6 cellular contexts compared by ENCODE assay signal in genomic region chr19:48713041-48713863, GRCh38. TPM values are rescaled to one million over a fixed set of nuclear protein-coding genes. Genes with fewer than 3 reads are reported as not detected.
A peak's percentile ranks its signal among the peaks of the same experiment; 100 is the strongest.
DNase-seq lines count a peak whose midpoint lies in the region; ATAC-seq and TF ChIP-seq lines count a peak whose summit lies in the region.

No MANE protein-coding gene starts in this region.

- 23 to 33% methylated on average over 8 to 13 of the region's 25 CpGs for WGBS in gastroesophageal sphincter (ENCODE audit: low coverage in 1 of 2), 2 donors
- WGBS in thyroid gland, 2 donors: 19 to 21% methylated on average over 21 to 25 of the region's 25 CpGs

- H3K36me3 ChIP-seq in NT2/D1 (ENCODE audit: insufficient read depth, insufficient read length, low read length) (no peaks in the 10 kb centered on the region), gastroesophageal sphincter (no peaks in the 10 kb centered on the region), thyroid gland (no peaks in the 10 kb centered on the region)

- TF ChIP-seq CTCF in gastroesophageal sphincter (IDR thresholded peaks at IDR 0.05): no peak
- peak in 1 of 6 experiments; percentile 5 for TF ChIP-seq CTCF in thyroid gland (IDR thresholded peaks at IDR 0.05)

- H3K27me3 ChIP-seq in NT2/D1 (ENCODE audit: insufficient read depth, insufficient read length) (no peaks in the 10 kb centered on the region), gastroesophageal sphincter (no peaks in the 10 kb centered on the region), thyroid gland (no peaks in the 10 kb centered on the region)

- no peak for TF ChIP-seq POLR2A in gastroesophageal sphincter (IDR thresholded peaks at IDR 0.05)
- no peak for TF ChIP-seq POLR2A in thyroid gland (IDR thresholded peaks at IDR 0.05)

- H3K9me3 ChIP-seq in NT2/D1 (ENCODE audit: insufficient read depth, low read length) (peaks cover 9% of the 10 kb centered on the region; the same call in 1 of the 2 replicates), gastroesophageal sphincter (no peaks in the 10 kb centered on the region), thyroid gland (no peaks in the 10 kb centered on the region)

- DNase-seq in Caki2 (ENCODE audit: low read depth): peak; percentile 42
- DNase-seq in NT2/D1 (ENCODE audit: low read depth, low spot score): no peak
- DNase-seq in thyroid gland: no peak
- DNase-seq in cortex of kidney (lab: John Stamatoyannopoulos, UW): no peak

- H3K27ac ChIP-seq in gastroesophageal sphincter: peak overlapping the region in 3 of 4 donors; percentile 80 to 89 (median 82)
- no peak overlapping the region for H3K27ac ChIP-seq in thyroid gland

- peak overlapping the region; percentile 85 for H3K9ac ChIP-seq in NT2/D1 (ENCODE audit: insufficient read length, low read depth)

- no peak for ATAC-seq in gastroesophageal sphincter
- no peak for ATAC-seq in GM21619 (IDR thresholded peaks at IDR 0.05; ENCODE audit: unreplicated experiment)

- H3K4me3 ChIP-seq in NT2/D1 (ENCODE audit: insufficient read length, low read depth) (peak overlapping the region; percentile 73), gastroesophageal sphincter (peak overlapping the region; percentile 63 to 65), thyroid gland (replicated peaks in 1 of 3) (peak overlapping the region; percentile 35 to 73 (median 60))

- peaks cover 6% of the 10 kb centered on the region for H3K4me1 ChIP-seq in NT2/D1 (ENCODE audit: insufficient read depth, insufficient read length)
- H3K4me1 ChIP-seq in gastroesophageal sphincter: peaks cover 0 to 50% (median 32%) of the 10 kb centered on the region in 3 donors
- H3K4me1 ChIP-seq in thyroid gland: peaks cover 17 to 36% of the 10 kb centered on the region in 2 donors

- no peak for TF ChIP-seq EP300 in gastroesophageal sphincter (IDR thresholded peaks at IDR 0.05)

- in situ Hi-C loops in Caki2 (cut with HindIII; ENCODE audit: low pct_unique_long_range_greater_than_20kb, low sequenced_read_pairs): no loop called here

- intact Hi-C loops in thyroid gland (cut with DNase I): loop anchor here (5.0 kb wide), 1 partner anchor 36 kb away; no protein-coding TSS in a partner anchor

RNA-seq across cellular contexts. Expression of gene MAMSTR, which starts 6.3 kb away (rescaled TPM):
- total RNA-seq in Caki2 (2014; rRNA removed; shearing (Covaris generic); ENCODE audit: low replicate concordance): 0.34 TPM in 1 of 2 replicates, not detected in the other
- total RNA-seq in gastroesophageal sphincter (1 to 10 TPM in 2 of 4 donors, under 1 TPM in 2; 0.25 to 3.7 (median 1.3) TPM), thyroid gland (under 1 TPM in 3 of 4 donors, not detected in 1; 0.29 to 0.67 (median 0.54) TPM)

RNA-seq across cellular contexts. Expression of gene FUT2, which starts 17.5 kb away (rescaled TPM):
- not detected in 2 replicates for total RNA-seq in Caki2 (2014; rRNA removed; shearing (Covaris generic); ENCODE audit: low replicate concordance)
- total RNA-seq in gastroesophageal sphincter (1 to 10 TPM in 1 of 4 donors, not detected in 3; 3.4 TPM), thyroid gland (1 to 10 TPM in 1 of 4 donors, under 1 TPM in 1, not detected in 2; 0.27 to 1.3 TPM)

RNA-seq across cellular contexts. Expression of gene RASIP1, which starts 27.2 kb away (rescaled TPM):
- total RNA-seq in Caki2 (2014; rRNA removed; shearing (Covaris generic); ENCODE audit: low replicate concordance): not detected in 2 replicates
- total RNA-seq in gastroesophageal sphincter: 10 to 100 TPM in 3 of 4 donors, 1 to 10 TPM in 1; 9.8 to 16.4 (median 10.3) TPM
- total RNA-seq in thyroid gland: 10 to 100 TPM in 2 of 4 donors, 1 to 10 TPM in 2; 9.7 to 25.8 (median 14.0) TPM

RNA-seq across cellular contexts. Expression of gene IZUMO1, which starts 33.5 kb away (rescaled TPM):
- 2.4 TPM in 1 of 2 replicates, not detected in the other for total RNA-seq in Caki2 (2014; rRNA removed; shearing (Covaris generic); ENCODE audit: low replicate concordance)
- total RNA-seq in gastroesophageal sphincter (under 1 TPM in 1 of 4 donors, not detected in 3; 0.27 TPM), thyroid gland (1 to 10 TPM in 2 of 4 donors, not detected in 2; 1.1 TPM)

RNA-seq across cellular contexts. Expression of gene FUT1, which starts 39.2 kb away (rescaled TPM):
- total RNA-seq in Caki2 (2014; rRNA removed; shearing (Covaris generic); ENCODE audit: low replicate concordance): 2.9 and 3.1 TPM in 2 replicates
- total RNA-seq in gastroesophageal sphincter: 1 to 10 TPM in 3 of 4 donors, under 1 TPM in 1; 0.54 to 3.5 (median 2.6) TPM
- 1 to 10 TPM; 1.7 to 3.0 (median 2.0) TPM for total RNA-seq in thyroid gland

Comparison
In these comparisons a context has a peak if more than half of its experiments do, and no peak if none do; other contexts are left out.
1. H3K27ac ChIP-seq: peak in gastroesophageal sphincter (3 of 4); none in thyroid gland (0 of 3).
2. RNA of gene RASIP1, which starts 27.2 kb away (total RNA-seq): 9.7 to 25.8 TPM in thyroid gland and 9.8 to 16.4 TPM in gastroesophageal sphincter; not detected in Caki2; every median in the first group is over 10 times any median in the second.
3. Peak in every context shown above with its lines, with median percentiles within 50 percentile points of each other: H3K4me3 ChIP-seq.